Comparison of ENCODE assay signal across 9 cellular contexts in genomic region chr1:42949312-42950145, GRCh38. TPM values are rescaled to one million over a fixed set of nuclear protein-coding genes. Genes with fewer than 3 reads are reported as not detected.
A peak's percentile ranks its signal among the peaks of the same experiment; 100 is the strongest.
DNase-seq lines count a peak whose midpoint lies in the region; ATAC-seq and TF ChIP-seq lines count a peak whose summit lies in the region.
"Had no signal": no experiment of that assay in that cellular context is flagged by ENCODE, and none has a peak within 500 bp of the region (broad histone marks: within the 10 kb centered on the region; RNA-seq: fewer than 3 reads in every experiment).

No MANE protein-coding gene starts in this region.

- H2AK5ac ChIP-seq in mesendoderm (ENCODE audit: low read length), result no peak overlapping the region

- no peaks in the 10 kb centered on the region for H3K9me2 ChIP-seq in Loucy (replicated peaks; ENCODE audit: low read depth, low read length)

- H3K36me3 Mint-ChIP-seq in CD8-positive, alpha-beta T cell, result peaks cover 40% of the 10 kb centered on the region

- H3K27ac Mint-ChIP-seq in CD8-positive, alpha-beta T cell, result peak overlapping the region; percentile 57

- intact Hi-C loops in CD8-positive, alpha-beta T cell (cut with DNase I, micrococcal nuclease), result loop anchor here (10.0 kb wide), 5 partner anchors 105 to 1855 kb away; partner anchors contain the start of genes BTBD19 (in 1 of the 2), CCDC30 (in 1 of the 2), DYNLT4 (in 1 of the 2) and FOXJ3 (in 1 of the 2)

- H3K27me3 ChIP-seq in CD8-positive, alpha-beta T cell (ENCODE audit: insufficient read depth, low read length), result no peaks in the 10 kb centered on the region
- H3K27me3 ChIP-seq in Loucy (ENCODE audit: insufficient read depth, low read length, poor library complexity, severe bottlenecking) (no peaks in the 10 kb centered on the region), mesendoderm (ENCODE audit: insufficient read depth, low read length, poor library complexity) (no peaks in the 10 kb centered on the region)

- H2BK120ac ChIP-seq in mesendoderm (ENCODE audit: low read depth, low read length), result no peak overlapping the region

- no peaks in the 10 kb centered on the region for H3F3A ChIP-seq in Loucy (ENCODE audit: low read depth)

- peaks cover 93% of the 10 kb centered on the region for H3K4me1 ChIP-seq in CD8-positive, alpha-beta T cell (ENCODE audit: insufficient read depth, low read length)
- peaks cover 66% of the 10 kb centered on the region for H3K4me1 ChIP-seq in Loucy (ENCODE audit: insufficient read depth, low read length, poor library complexity, severe bottlenecking)
- peaks cover 10% of the 10 kb centered on the region for H3K4me1 ChIP-seq in mesendoderm (ENCODE audit: control insufficient read depth, low read depth, low read length)

- H3K4me3 ChIP-seq in CD8-positive, alpha-beta T cell (ENCODE audit: low read depth, low read length), result no peak overlapping the region
- H3K4me3 ChIP-seq in Loucy (ENCODE audit: low read length, poor library complexity, severe bottlenecking), result peak overlapping the region; percentile 19
- H3K4me3 ChIP-seq in mesendoderm (ENCODE audit: low read length), result no peak overlapping the region

- H3K23ac ChIP-seq in mesendoderm (ENCODE audit: low read length), result no peak overlapping the region

- H4K5ac ChIP-seq in mesendoderm (ENCODE audit: low read length), result no peak overlapping the region

- H3K4me3 Mint-ChIP-seq in CD8-positive, alpha-beta T cell, result peak overlapping the region; percentile 63

- H4K8ac ChIP-seq in mesendoderm (ENCODE audit: low read depth, low read length), result no peak overlapping the region

- WGBS in mesendoderm (ENCODE audit: extremely low coverage, insufficient coverage, low lambda C conversion rate), result no CpG with 5 or more reads among the region's 9 CpGs

- no peak for DNase-seq in CD8-positive, alpha-beta T cell
- DNase-seq in mesendoderm (no peak), DMS153 treated with DMSO at 0.1 percent for 48 hours (lab: John Stamatoyannopoulos, UW; ENCODE audit: unreplicated experiment) (no peak), NCI-H1105 (lab: John Stamatoyannopoulos, UW) (no peak)
- DNase-seq: stimulated activated naive CD4-positive, alpha-beta T cell had no signal

- peaks cover 100% of the 10 kb centered on the region for H3K79me2 ChIP-seq in Loucy (ENCODE audit: insufficient read depth, low read length)
- peaks cover 92% of the 10 kb centered on the region for H3K79me2 ChIP-seq in mesendoderm (ENCODE audit: control insufficient read depth, insufficient read depth, low read length)

- no peak overlapping the region for H3K27ac ChIP-seq in CD8-positive, alpha-beta T cell (ENCODE audit: low read depth, low read length)
- H3K27ac ChIP-seq in angular gyrus (ENCODE audit: low read depth, low read length) (peak overlapping the region; percentile 16), mesendoderm (ENCODE audit: low read depth, low read length) (no peak overlapping the region)

- no peaks in the 10 kb centered on the region for H3K9me3 ChIP-seq in CD8-positive, alpha-beta T cell (ENCODE audit: low read length)
- H3K9me3 ChIP-seq in Loucy (ENCODE audit: insufficient read depth, low read depth, low read length), result no peaks in the 10 kb centered on the region

- POLR2A ChIA-PET in CD8-positive, alpha-beta T cell (lab: Charles Lee), result interaction anchor here (0.6 to 2.3 kb wide), 3 partner anchors 10 to 1935 kb away, joined by 3 to 7 read pairs (median 3); no protein-coding TSS in a partner anchor

- H2BK5ac ChIP-seq in mesendoderm (ENCODE audit: low read length), result no peak overlapping the region

- CTCF ChIA-PET in CD8-positive, alpha-beta T cell (lab: Charles Lee), result interaction anchor here (0.7 to 2.9 kb wide), 3 partner anchors 26 to 124 kb away, joined by 3 to 14 read pairs (median 6); no protein-coding TSS in a partner anchor

- no peak overlapping the region for H3K18ac ChIP-seq in mesendoderm (ENCODE audit: low read length)

- peak overlapping the region; percentile 60 for H3K4me2 ChIP-seq in Loucy (ENCODE audit: low read depth, low read length, poor library complexity, severe bottlenecking)
- H3K4me2 ChIP-seq in mesendoderm (ENCODE audit: low read length), result no peak overlapping the region

- H2AFZ ChIP-seq in Loucy (ENCODE audit: low read length), result no peak overlapping the region

- H3K9me3 Mint-ChIP-seq in CD8-positive, alpha-beta T cell, result no peaks in the 10 kb centered on the region

- H3K9ac ChIP-seq in Loucy (ENCODE audit: low read depth, low read length, poor library complexity, severe bottlenecking), result peak overlapping the region; percentile 6
- peak overlapping the region; percentile 23 for H3K9ac ChIP-seq in mesendoderm (ENCODE audit: low read length)

- H3K79me1 ChIP-seq in mesendoderm (ENCODE audit: low read length), result peaks cover 9% of the 10 kb centered on the region

- H4K20me1 ChIP-seq in Loucy (ENCODE audit: insufficient read depth, low read length, poor library complexity, severe bottlenecking), result peaks cover 94% of the 10 kb centered on the region

- no peak for ATAC-seq in CD8-positive, alpha-beta T cell
- no peak for ATAC-seq in HG02571 (IDR thresholded peaks at IDR 0.05; ENCODE audit: unreplicated experiment)
- ATAC-seq in HG02623 (IDR thresholded peaks at IDR 0.05; ENCODE audit: unreplicated experiment), result no peak

- H3K56ac ChIP-seq in mesendoderm (ENCODE audit: low read length), result no peak overlapping the region

- H2BK15ac ChIP-seq in mesendoderm (replicated peaks; ENCODE audit: low read depth), result no peak overlapping the region

- no peak for TF ChIP-seq CTCF in CD8-positive, alpha-beta T cell (IDR thresholded peaks at IDR 0.05)
- no peak for TF ChIP-seq CTCF in Loucy (conservative IDR thresholded peaks at IDR 0.05; ENCODE audit: low read length)

- H3K27me3 Mint-ChIP-seq in CD8-positive, alpha-beta T cell (ENCODE audit: low read depth), result no peaks in the 10 kb centered on the region

- peaks cover 91% of the 10 kb centered on the region for H3K4me1 Mint-ChIP-seq in CD8-positive, alpha-beta T cell (ENCODE audit: low read depth)

- no peaks in the 10 kb centered on the region for H3K36me3 ChIP-seq in CD8-positive, alpha-beta T cell (ENCODE audit: insufficient read depth, low read length)
- peaks cover 30% of the 10 kb centered on the region; the same call in 1 of the 2 replicates for H3K36me3 ChIP-seq in Loucy (ENCODE audit: insufficient read depth, low read length)
- H3K36me3 ChIP-seq in mesendoderm (ENCODE audit: control insufficient read depth, insufficient read depth, low read length), result peaks cover 7% of the 10 kb centered on the region

- no peak overlapping the region for H3K4ac ChIP-seq in mesendoderm (ENCODE audit: low read depth, low read length)

RNA-seq across cellular contexts. Expression of gene SLC2A1, which starts 9.1 kb away (rescaled TPM):
- total RNA-seq in CD8-positive, alpha-beta T cell, result 10 to 100 TPM; 85.0 to 97.2 TPM
- 253 TPM for polyA plus RNA-seq in mesendoderm (2013, experiment 1 of 2)
- 262 TPM for polyA plus RNA-seq in mesendoderm (2013, experiment 2 of 2)
